ENCODE assay signal across 12 cellular contexts in the genomic region with DNA sequence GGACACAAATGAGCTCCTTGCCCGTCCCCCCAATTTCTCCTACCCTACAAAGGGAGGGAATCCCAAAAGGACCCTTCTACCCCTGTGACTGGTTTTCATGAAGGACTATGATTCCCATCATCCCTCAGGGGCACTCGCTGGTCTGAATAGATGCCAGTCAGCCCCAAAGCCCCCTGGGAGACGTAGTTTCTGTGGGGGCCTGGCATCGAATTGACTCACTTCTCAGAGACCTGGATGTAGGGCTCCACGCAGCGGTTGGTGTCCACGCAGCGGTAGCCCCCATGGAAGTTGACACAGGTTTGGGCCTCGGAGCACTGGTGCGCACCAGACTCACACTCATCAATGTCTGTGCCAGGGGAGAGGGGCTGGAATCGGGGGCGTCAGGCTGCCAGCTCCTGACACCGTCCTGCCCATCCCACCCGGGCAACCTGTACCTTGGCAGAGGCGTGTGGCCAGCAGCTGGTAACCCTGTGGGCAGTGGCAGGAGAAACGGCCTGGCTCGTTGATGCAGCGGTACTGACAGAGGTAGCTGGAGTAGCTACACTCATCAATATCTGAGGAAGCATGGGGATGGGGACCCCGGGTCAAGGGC. TPM values are rescaled to one million over a fixed set of nuclear protein-coding genes. Genes with fewer than 3 reads are reported as not detected.
DNase-seq lines count a peak whose midpoint lies in the region; ATAC-seq and TF ChIP-seq lines count a peak whose summit lies in the region.
"Had no signal": no experiment of that assay in that cellular context is flagged by ENCODE, and none has a peak within 500 bp of the region (broad histone marks: within the 10 kb centered on the region; RNA-seq: fewer than 3 reads in every experiment).

No MANE protein-coding gene starts in this region.

- H3K9me2 ChIP-seq in MM.1S (replicated peaks; ENCODE audit: insufficient read depth, low read length), result no peaks in the 10 kb centered on the region

- no peak for ATAC-seq in right cardiac atrium
- ATAC-seq in sciatic nerve, result no peak

- intact Hi-C loops in right cardiac atrium (cut with DNase I) (no loop called here), sciatic nerve (cut with DNase I) (no loop called here)

- H3K27ac ChIP-seq in right cardiac atrium (ENCODE audit: low read length) (no peak overlapping the region), MM.1S (ENCODE audit: low read length) (no peak overlapping the region)
- H3K27ac ChIP-seq: BLaER1 treated with 17β-estradiol and CSF1 and Interleukin-3, amounts not matched to agents 10 nM and 100 nM; brain microvascular endothelial cell; pancreas had no signal

- WGBS in right cardiac atrium, result 84% methylated on average over 19 of the region's 19 CpGs

- H3K4me2 ChIP-seq in MM.1S (ENCODE audit: low read depth, low read length), result no peak overlapping the region

- H2AFZ ChIP-seq in MM.1S (ENCODE audit: low read length), result no peak overlapping the region

- H3K9me3 ChIP-seq in right cardiac atrium (ENCODE audit: control insufficient read depth, low read length), result no peaks in the 10 kb centered on the region
- H3K9me3 ChIP-seq in MM.1S (replicated peaks; ENCODE audit: insufficient read depth, low read length), result no peaks in the 10 kb centered on the region
- H3K9me3 ChIP-seq: BLaER1 treated with 17β-estradiol and CSF1 and Interleukin-3, amounts not matched to agents 10 nM and 100 nM; pancreas had no signal

- H4K20me1 ChIP-seq in MM.1S (ENCODE audit: insufficient read depth, low read length), result no peaks in the 10 kb centered on the region

- no peaks in the 10 kb centered on the region; the same call in 1 of the 2 replicates for H3K36me3 ChIP-seq in MM.1S (replicated peaks; ENCODE audit: insufficient read depth, low read length)

- H3K4me3 ChIP-seq in right cardiac atrium (ENCODE audit: low read length) (no peak overlapping the region), MM.1S (ENCODE audit: low read length) (no peak overlapping the region)
- H3K4me3 ChIP-seq: BLaER1 treated with 17β-estradiol and CSF1 and Interleukin-3, amounts not matched to agents 10 nM and 100 nM; pancreas had no signal

- no peak for TF ChIP-seq CTCF in MM.1S (IDR thresholded peaks at IDR 0.05; ENCODE audit: low read length)

- peaks cover 5% of the 10 kb centered on the region for H3K4me1 ChIP-seq in right cardiac atrium (ENCODE audit: control insufficient read depth, insufficient read depth, low read length)
- 0 out of 2 replicates have a peak, but pooled peaks cover 3% of the 10 kb centered on the region for H3K4me1 ChIP-seq in MM.1S (ENCODE audit: low read length)
- H3K4me1 ChIP-seq: pancreas had no signal

- H3K27me3 ChIP-seq in right cardiac atrium (ENCODE audit: control insufficient read depth, insufficient read depth) (no peaks in the 10 kb centered on the region), MM.1S (replicated peaks; ENCODE audit: insufficient read depth, low read length) (no peaks in the 10 kb centered on the region)
- H3K27me3 ChIP-seq: brain microvascular endothelial cell, pancreas had no signal

- H3K79me2 ChIP-seq in MM.1S (ENCODE audit: low read length), result peaks cover 4% of the 10 kb centered on the region

- H3F3A ChIP-seq in MM.1S (ENCODE audit: insufficient read depth, low read length), result no peaks in the 10 kb centered on the region; the same call in 1 of the 2 replicates

- peak; percentile 26 for DNase-seq in activated CD4-positive, alpha-beta T cell treated with anti-CD3 and anti-CD28 coated beads, Interleukin-2, amount 50 U/mL, for 1 hour
- no peak for DNase-seq in activated CD4-positive, alpha-beta T cell treated with anti-CD3 and anti-CD28 coated beads for 1 hour
- DNase-seq in NCI-H69 (lab: John Stamatoyannopoulos, UW) (peak; percentile 72), right cardiac atrium (peak; percentile 25 to 66 (median 64)), sciatic nerve (ENCODE audit: low spot score) (peak; percentile 61), NCI-H774 (lab: John Stamatoyannopoulos, UW) (no peak), SKM-1 treated with dmso at 0.1 percent for 144 hours (lab: John Stamatoyannopoulos, UW; ENCODE audit: unreplicated experiment) (no peak), MM.1S (no peak)
- DNase-seq: activated CD4-positive, alpha-beta T cell treated with anti-CD3 and anti-CD28 coated beads, Interleukin-2, amount 10 ng/mL, durations not matched to agents 7 days and 5 days; brain microvascular endothelial cell had no signal

- H3K9ac ChIP-seq in MM.1S (ENCODE audit: low read length), result no peak overlapping the region

RNA-seq across cellular contexts. Expression of a gene that starts 4.4 kb away (rescaled TPM):
- total RNA-seq in right cardiac atrium (100 to 1,000 TPM; 139 to 164 (median 142) TPM), sciatic nerve (88.4 TPM)
- 128 TPM for polyA plus RNA-seq in right cardiac atrium

RNA-seq across cellular contexts. Expression of a gene that starts 7.9 kb away (rescaled TPM):
- total RNA-seq in right cardiac atrium, result 10 to 100 TPM; 33.3 to 39.5 (median 35.8) TPM
- polyA plus RNA-seq in right cardiac atrium, result 44.7 TPM
- total RNA-seq in sciatic nerve, result 46.9 TPM

RNA-seq across cellular contexts. Expression of a gene that starts 10.2 kb away (rescaled TPM):
- total RNA-seq in right cardiac atrium (100 to 1,000 TPM; 285 to 470 (median 377) TPM), sciatic nerve (437 TPM)
- polyA plus RNA-seq in right cardiac atrium, result 389 TPM

RNA-seq across cellular contexts. Expression of a gene that starts 11.5 kb away (rescaled TPM):
- total RNA-seq in right cardiac atrium (1 to 10 TPM in 1 of 4 donors, under 1 TPM in 3; 0.45 to 1.7 (median 0.64) TPM), sciatic nerve (2.5 TPM)
- 0.79 TPM for polyA plus RNA-seq in right cardiac atrium

RNA-seq across cellular contexts. Expression of a gene that starts 20.1 kb away (rescaled TPM):
- total RNA-seq in right cardiac atrium, result 10 to 100 TPM; 39.7 to 46.6 (median 42.8) TPM
- 37.8 TPM for polyA plus RNA-seq in right cardiac atrium
- 37.2 TPM for total RNA-seq in sciatic nerve

Comparison
In these comparisons a context has a peak if more than half of its experiments do, and no peak if none do; other contexts are left out.
1. DNase-seq: peak in activated CD4-positive, alpha-beta T cell treated with anti-CD3 and anti-CD28 coated beads, Interleukin-2, amount 50 U/mL, for 1 hour (single experiment), NCI-H69 (single experiment), right cardiac atrium (3 of 3) and sciatic nerve (single experiment); none in activated CD4-positive, alpha-beta T cell treated with anti-CD3 and anti-CD28 coated beads for 1 hour (single experiment), NCI-H774 (single experiment), SKM-1 treated with dmso at 0.1 percent for 144 hours (single experiment) and MM.1S (single experiment).